Comparison of ENCODE assay signal across 28 cellular contexts in genomic region chr14:63076476-63076875, GRCh38. TPM values are rescaled to one million over a fixed set of nuclear protein-coding genes. Genes with fewer than 3 reads are reported as not detected.
"Had no signal": no experiment of that assay in that cellular context is flagged by ENCODE, and none has a peak within 500 bp of the region (broad histone marks: within the 10 kb centered on the region; RNA-seq: fewer than 3 reads in every experiment).

No MANE protein-coding gene starts in this region.

- H3K27me3 ChIP-seq: foreskin keratinocyte, gastroesophageal sphincter, hepatocyte, right atrium auricular region, sigmoid colon, spleen, tibial nerve, upper lobe of left lung had no signal

- H3K4me3 ChIP-seq: dorsolateral prefrontal cortex, gastroesophageal sphincter, heart left ventricle, hepatocyte, lung, prostate gland, right atrium auricular region, sigmoid colon, skin epidermis, spleen, thoracic aorta, tibial nerve, upper lobe of left lung had no signal

- ATAC-seq: esophagus mucosa; foreskin keratinocyte; gastroesophageal sphincter; heart left ventricle; left lobe of liver; naive thymus-derived CD4-positive, alpha-beta T cell; stimulated activated naive B cell treated with anti-CD40 and anti-IgM and Interleukin-4, amounts not matched to agents 10 μg/mL and 1 μg/mL and 100 μg/mL, for 72 hours had no signal

- H3K36me3 Mint-ChIP-seq: mesothelial cell of epicardium; naive thymus-derived CD4-positive, alpha-beta T cell; stimulated activated naive B cell treated with anti-CD40 and anti-IgM and Interleukin-4, amounts not matched to agents 10 μg/mL and 1 μg/mL and 100 μg/mL, for 72 hours had no signal

- H3K4me1 Mint-ChIP-seq: naive thymus-derived CD4-positive, alpha-beta T cell; nephron progenitor cell; stimulated activated naive B cell treated with anti-CD40 and anti-IgM and Interleukin-4, amounts not matched to agents 10 μg/mL and 1 μg/mL and 100 μg/mL, for 72 hours had no signal

- H3K4me3 Mint-ChIP-seq: mesothelial cell of epicardium; naive thymus-derived CD4-positive, alpha-beta T cell; nephron progenitor cell; stimulated activated naive B cell treated with anti-CD40 and anti-IgM and Interleukin-4, amounts not matched to agents 10 μg/mL and 1 μg/mL and 100 μg/mL, for 72 hours; stimulated activated naive CD8-positive, alpha-beta T cell treated with anti-CD3 and anti-CD28 coated beads, Interleukin-15, Interleukin-2, amounts not matched to agents 100 ng/mL and 50 ng/mL, for 24 hours had no signal

- H3K36me3 ChIP-seq: gastroesophageal sphincter, heart left ventricle, prostate gland, right atrium auricular region, sigmoid colon, spleen, thoracic aorta, tibial nerve, upper lobe of left lung had no signal

- H3K27me3 Mint-ChIP-seq: stimulated activated naive B cell treated with anti-CD40 and anti-IgM and Interleukin-4, amounts not matched to agents 10 μg/mL and 1 μg/mL and 100 μg/mL, for 72 hours; stimulated activated naive CD8-positive, alpha-beta T cell treated with anti-CD3 and anti-CD28 coated beads, Interleukin-15, Interleukin-2, amounts not matched to agents 100 ng/mL and 50 ng/mL, for 24 hours had no signal

- H3K27ac Mint-ChIP-seq: mesothelial cell of epicardium; naive thymus-derived CD4-positive, alpha-beta T cell; nephron progenitor cell; stimulated activated naive B cell treated with anti-CD40 and anti-IgM and Interleukin-4, amounts not matched to agents 10 μg/mL and 1 μg/mL and 100 μg/mL, for 72 hours; stimulated activated naive CD8-positive, alpha-beta T cell treated with anti-CD3 and anti-CD28 coated beads, Interleukin-15, Interleukin-2, amounts not matched to agents 100 ng/mL and 50 ng/mL, for 24 hours had no signal

- FAIRE-seq: colon, kidney had no signal

- DNase-seq: dorsolateral prefrontal cortex; effector CD4-positive, alpha-beta T cell; heart left ventricle; kidney; mesenchymal stem cell; naive thymus-derived CD4-positive, alpha-beta T cell; nephron progenitor cell; nucleus accumbens; sigmoid colon; spleen; stimulated activated naive B cell treated with anti-CD40 and anti-IgM and Interleukin-4, amounts not matched to agents 10 μg/mL and 1 μg/mL and 100 μg/mL, for 72 hours; upper lobe of left lung had no signal

RNA-seq across cellular contexts. Expression of gene KCNH5, which starts 31.2 kb away (rescaled TPM):
- total RNA-seq: esophagus mucosa; foreskin keratinocyte; kidney; left lobe of liver; liver; naive thymus-derived CD4-positive, alpha-beta T cell; osteocyte; thoracic aorta; tibial nerve had no signal
